In the genomic region with DNA sequence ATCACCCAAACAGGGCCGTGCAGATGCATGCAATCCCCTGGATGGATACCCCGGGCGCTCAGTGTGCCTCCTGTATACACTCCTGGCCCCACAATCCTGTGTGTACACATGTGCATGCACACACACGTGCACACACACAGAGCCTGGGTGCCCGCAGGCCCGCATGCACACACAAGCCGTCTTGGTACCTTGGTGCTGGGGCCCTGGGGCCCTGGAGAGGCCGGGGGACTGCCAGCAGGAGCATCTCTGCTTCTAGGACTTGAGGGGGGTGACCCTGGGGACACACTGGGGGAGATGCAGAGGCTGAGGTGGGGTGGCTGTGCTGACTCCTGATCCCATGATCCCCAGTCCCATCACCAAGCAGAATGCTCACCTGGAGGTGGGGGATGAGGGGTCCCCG, we compare ENCODE assay signal across 19 cellular contexts. TPM values are rescaled to one million over a fixed set of nuclear protein-coding genes. Genes with fewer than 3 reads are reported as not detected.
DNase-seq lines count a peak whose midpoint lies in the region; ATAC-seq, FAIRE-seq and TF ChIP-seq lines count a peak whose summit lies in the region.
"Had no signal": no experiment of that assay in that cellular context is flagged by ENCODE, and none has a peak within 500 bp of the region (broad histone marks: within the 10 kb centered on the region; RNA-seq: fewer than 3 reads in every experiment).

No MANE protein-coding gene starts in this region.

- H3K4me3 ChIP-seq in kidney (ENCODE audit: low read length in 2 of 2), result no peak overlapping the region
- H3K4me3 ChIP-seq: K562 had no signal

- ATAC-seq in natural killer cell treated with Interleukin-12 subunit alpha and Interleukin-12 subunit beta and Interleukin-15 and Interleukin-18, amount 100 ng/mL, for 72 hours, result peak in 1 of 2 donors; percentile 40
- ATAC-seq in natural killer cell (no peak), esophagus mucosa (peak; percentile 41), GM18861 (IDR thresholded peaks at IDR 0.05; ENCODE audit: unreplicated experiment) (no peak)
- ATAC-seq: K562 had no signal

- peak; percentile 41 for DNase-seq in natural killer cell treated with Interleukin-12 subunit alpha and Interleukin-12 subunit beta and Interleukin-15 and Interleukin-18, amount 100 ng/mL, for 72 hours (ENCODE audit: low spot score)
- DNase-seq in natural killer cell, result no peak
- DNase-seq in GM10266 (ENCODE audit: extremely low spot score), result peak; percentile 8
- DNase-seq in kidney, result no peak
- DNase-seq: ACHN; BE2C; C1 segment of cervical spinal cord; CD4-positive, CD25-positive, alpha-beta regulatory T cell; CD8-positive, alpha-beta memory T cell; COR-L47; GOT3; H7; IMR-90 had no signal

- intact Hi-C loops in natural killer cell (cut with micrococcal nuclease) (no loop called here), kidney (cut with DNase I) (no loop called here)

- TF ChIP-seq CTCF in natural killer cell (IDR thresholded peaks at IDR 0.05) (no peak), GM10266 (IDR thresholded peaks at IDR 0.05; ENCODE audit: control insufficient read depth, insufficient read depth, low read depth, missing control alignments) (no peak), kidney (IDR thresholded peaks at IDR 0.05; ENCODE audit: borderline replicate concordance, extremely low read depth, insufficient read depth) (no peak)

- no peak overlapping the region for H3K9ac ChIP-seq in kidney (ENCODE audit: low read length in 2 of 2)

- H3K9me3 ChIP-seq in kidney (ENCODE audit: control insufficient read depth in 1 of 2, low read length in 2 of 2), result no peaks in the 10 kb centered on the region
- H3K9me3 ChIP-seq: BE2C had no signal

- no peaks in the 10 kb centered on the region for H3K36me3 Mint-ChIP-seq in natural killer cell treated with Interleukin-12 subunit alpha and Interleukin-12 subunit beta and Interleukin-15 and Interleukin-18, amount 100 ng/mL, for 72 hours
- no peaks in the 10 kb centered on the region for H3K36me3 Mint-ChIP-seq in natural killer cell
- H3K36me3 Mint-ChIP-seq: CD4-positive, CD25-positive, alpha-beta regulatory T cell had no signal

- H3K27ac Mint-ChIP-seq in natural killer cell treated with Interleukin-12 subunit alpha and Interleukin-12 subunit beta and Interleukin-15 and Interleukin-18, amount 100 ng/mL, for 72 hours, result no peak overlapping the region
- H3K27ac Mint-ChIP-seq in natural killer cell, result no peak overlapping the region
- H3K27ac Mint-ChIP-seq: CD4-positive, CD25-positive, alpha-beta regulatory T cell; CD8-positive, alpha-beta memory T cell had no signal

- no peak overlapping the region for H3K27ac ChIP-seq in kidney (ENCODE audit: low read depth in 2 of 2, low read length in 2 of 2)

- no peak overlapping the region for H3K4me3 Mint-ChIP-seq in natural killer cell treated with Interleukin-12 subunit alpha and Interleukin-12 subunit beta and Interleukin-15 and Interleukin-18, amount 100 ng/mL, for 72 hours
- H3K4me3 Mint-ChIP-seq in natural killer cell, result no peak overlapping the region
- H3K4me3 Mint-ChIP-seq: CD4-positive, CD25-positive, alpha-beta regulatory T cell; CD8-positive, alpha-beta memory T cell had no signal

- H3K36me3 ChIP-seq in kidney (ENCODE audit: control insufficient read depth in 1 of 2, insufficient read depth in 2 of 2, low read length in 2 of 2), result peaks cover 2 to 21% of the 10 kb centered on the region in 2 donors
- H3K36me3 ChIP-seq: BE2C had no signal

- no peaks in the 10 kb centered on the region for H3K9me3 Mint-ChIP-seq in natural killer cell treated with Interleukin-12 subunit alpha and Interleukin-12 subunit beta and Interleukin-15 and Interleukin-18, amount 100 ng/mL, for 72 hours
- H3K9me3 Mint-ChIP-seq in natural killer cell, result no peaks in the 10 kb centered on the region
- H3K9me3 Mint-ChIP-seq: CD8-positive, alpha-beta memory T cell had no signal

- no peak for FAIRE-seq in kidney (lab: Jason Lieb, UNC)
- FAIRE-seq: A204.1, G401.6, HTR-8/SVneo, K562 had no signal

- no peaks in the 10 kb centered on the region for H3K4me1 Mint-ChIP-seq in natural killer cell treated with Interleukin-12 subunit alpha and Interleukin-12 subunit beta and Interleukin-15 and Interleukin-18, amount 100 ng/mL, for 72 hours (ENCODE audit: low read depth in 2 of 2)
- H3K4me1 Mint-ChIP-seq in natural killer cell, result no peaks in the 10 kb centered on the region
- H3K4me1 Mint-ChIP-seq: CD4-positive, CD25-positive, alpha-beta regulatory T cell; CD8-positive, alpha-beta memory T cell had no signal

- no peaks in the 10 kb centered on the region for H3K4me1 ChIP-seq in kidney (ENCODE audit: control insufficient read depth in 1 of 2, insufficient read depth in 1 of 2, low read depth in 1 of 2, low read length in 2 of 2)
- H3K4me1 ChIP-seq: BE2C had no signal

- peaks cover 8 to 11% of the 10 kb centered on the region in 2 donors for H3K27me3 Mint-ChIP-seq in natural killer cell treated with Interleukin-12 subunit alpha and Interleukin-12 subunit beta and Interleukin-15 and Interleukin-18, amount 100 ng/mL, for 72 hours
- peaks cover 0 to 6% of the 10 kb centered on the region in 2 donors for H3K27me3 Mint-ChIP-seq in natural killer cell (ENCODE audit: low read depth in 2 of 2)

RNA-seq across cellular contexts. Expression of a gene that starts 15.6 kb away (rescaled TPM):
- total RNA-seq in natural killer cell treated with Interleukin-12 subunit alpha and Interleukin-12 subunit beta and Interleukin-15 and Interleukin-18, amount 100 ng/mL, for 72 hours, result 1 to 10 TPM; 3.0 to 5.1 TPM
- total RNA-seq in natural killer cell, result 10 to 100 TPM in 2 of 3 donors, 1 to 10 TPM in 1; 7.6 to 10.7 (median 10.3) TPM
- 0.48 TPM for total RNA-seq in esophagus mucosa
- 23.6 TPM for total RNA-seq in kidney
- 20.4 TPM for polyA plus RNA-seq in kidney (ENCODE audit: insufficient read depth, low read depth, low replicate concordance)

RNA-seq across cellular contexts. Expression of a gene that starts 19.4 kb away (rescaled TPM):
- not detected for total RNA-seq in natural killer cell treated with Interleukin-12 subunit alpha and Interleukin-12 subunit beta and Interleukin-15 and Interleukin-18, amount 100 ng/mL, for 72 hours
- under 1 TPM in 1 of 3 donors, not detected in 2; 0.48 TPM for total RNA-seq in natural killer cell
- total RNA-seq in esophagus mucosa, result 0.64 TPM
- 126 TPM for total RNA-seq in kidney
- 56.9 TPM for polyA plus RNA-seq in kidney (ENCODE audit: insufficient read depth, low read depth, low replicate concordance)
- total RNA-seq: CD4-positive, CD25-positive, alpha-beta regulatory T cell; CD8-positive, alpha-beta memory T cell had no signal
- polyA plus RNA-seq: CD4-positive, CD25-positive, alpha-beta regulatory T cell; CD8-positive, alpha-beta memory T cell had no signal

RNA-seq across cellular contexts. Expression of a gene that starts 25.2 kb away (rescaled TPM):
- 1 to 10 TPM; 1.6 to 3.0 TPM for total RNA-seq in natural killer cell treated with Interleukin-12 subunit alpha and Interleukin-12 subunit beta and Interleukin-15 and Interleukin-18, amount 100 ng/mL, for 72 hours
- 1 to 10 TPM; 2.1 to 2.9 (median 2.8) TPM for total RNA-seq in natural killer cell
- total RNA-seq in esophagus mucosa, result 2.5 TPM
- total RNA-seq in kidney, result 4.1 TPM
- 6.2 TPM for polyA plus RNA-seq in kidney (ENCODE audit: insufficient read depth, low read depth, low replicate concordance)

RNA-seq across cellular contexts. Expression of a gene that starts 35.3 kb away (rescaled TPM):
- total RNA-seq in natural killer cell treated with Interleukin-12 subunit alpha and Interleukin-12 subunit beta and Interleukin-15 and Interleukin-18, amount 100 ng/mL, for 72 hours, result not detected
- total RNA-seq in natural killer cell (not detected), esophagus mucosa (not detected), kidney (1.5 TPM)
- polyA plus RNA-seq in kidney (ENCODE audit: insufficient read depth, low read depth, low replicate concordance), result 7.1 TPM
- total RNA-seq: CD4-positive, CD25-positive, alpha-beta regulatory T cell had no signal
- polyA plus RNA-seq: CD4-positive, CD25-positive, alpha-beta regulatory T cell; CD8-positive, alpha-beta memory T cell had no signal

RNA-seq across cellular contexts. Expression of a gene that starts 35.8 kb away (rescaled TPM):
- 100 to 1,000 TPM; 303 to 321 TPM for total RNA-seq in natural killer cell treated with Interleukin-12 subunit alpha and Interleukin-12 subunit beta and Interleukin-15 and Interleukin-18, amount 100 ng/mL, for 72 hours
- total RNA-seq in natural killer cell, result 100 to 1,000 TPM; 320 to 367 (median 327) TPM
- 161 TPM for total RNA-seq in esophagus mucosa
- total RNA-seq in kidney, result 278 TPM
- polyA plus RNA-seq in kidney (ENCODE audit: insufficient read depth, low read depth, low replicate concordance), result 182 TPM

Comparison
In these comparisons a context has a peak if more than half of its experiments do, and no peak if none do; other contexts are left out.
1. DNase-seq: peak in natural killer cell treated with Interleukin-12 subunit alpha and Interleukin-12 subunit beta and Interleukin-15 and Interleukin-18, amount 100 ng/mL, for 72 hours (single experiment) and GM10266 (single experiment); none in natural killer cell (single experiment) and kidney (single experiment).
2. RNA of a gene that starts 19.4 kb away (total RNA-seq): 126 TPM in kidney (single experiment); 0.64 TPM in esophagus mucosa (single experiment), 0.48 TPM in natural killer cell and not detected in natural killer cell treated with Interleukin-12 subunit alpha and Interleukin-12 subunit beta and Interleukin-15 and Interleukin-18, amount 100 ng/mL, for 72 hours; every median in the first group is over 10 times any median in the second.